Comparison of ENCODE assay signal across 23 cellular contexts in the genomic region with DNA sequence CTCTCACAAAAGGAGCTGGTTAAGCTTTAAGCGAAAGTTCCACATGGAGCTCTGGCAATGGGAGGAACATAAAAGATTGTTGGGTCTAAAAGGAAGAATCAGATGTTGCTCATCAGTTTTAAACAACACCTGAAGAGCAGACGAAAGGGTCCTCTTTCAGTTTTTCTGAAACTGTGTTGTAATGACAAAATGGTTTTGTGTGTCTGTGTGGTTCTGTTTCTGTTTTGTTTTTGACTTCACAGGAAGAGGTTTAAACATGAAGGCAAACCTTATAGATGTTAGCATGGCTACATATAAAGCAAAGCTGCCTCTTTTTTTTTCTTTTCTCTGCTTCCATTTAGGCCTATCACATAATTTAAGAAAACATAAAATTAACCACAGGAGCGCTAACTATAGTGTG.
"Had no signal": no experiment of that assay in that cellular context is flagged by ENCODE, and none has a peak within 500 bp of the region (broad histone marks: within the 10 kb centered on the region; RNA-seq: fewer than 3 reads in every experiment).

No MANE protein-coding gene starts in this region.

- H3K27me3 ChIP-seq: ascending aorta, body of pancreas had no signal

- H3K36me3 ChIP-seq: ascending aorta had no signal

- H3K9me3 Mint-ChIP-seq: activated CD4-positive, alpha-beta memory T cell treated with anti-CD3 and anti-CD28 coated beads for 36 hours; activated CD4-positive, alpha-beta T cell treated with anti-CD3 and anti-CD28 coated beads, Interleukin-2, amount 10 ng/mL, durations not matched to agents 7 days and 5 days; activated naive CD8-positive, alpha-beta T cell treated with anti-CD3 and anti-CD28 coated beads, Interleukin-2, amount 50 U/mL, for 24 hours; activated T-cell treated with anti-CD3 and anti-CD28 coated beads, Interleukin-2, amount 50 U/mL, for 4 hours; central memory CD8-positive, alpha-beta T cell had no signal

- H3K27ac Mint-ChIP-seq: activated B cell treated with CpG ODN at 0.5 μM for 24 hours; activated CD4-positive, alpha-beta memory T cell treated with anti-CD3 and anti-CD28 coated beads for 36 hours; activated CD4-positive, alpha-beta T cell treated with anti-CD3 and anti-CD28 coated beads, Interleukin-2, amount 10 ng/mL, durations not matched to agents 7 days and 5 days; activated naive CD8-positive, alpha-beta T cell treated with anti-CD3 and anti-CD28 coated beads, Interleukin-2, amount 50 U/mL, for 24 hours; T-helper 17 cell had no signal

- H3K4me3 ChIP-seq: ascending aorta, body of pancreas had no signal

- H3K4me1 ChIP-seq: ascending aorta had no signal

- H3K36me3 Mint-ChIP-seq: activated CD4-positive, alpha-beta memory T cell treated with anti-CD3 and anti-CD28 coated beads for 36 hours; activated naive CD4-positive, alpha-beta T cell treated with anti-CD3 and anti-CD28 coated beads, Interleukin-2, amount 50 U/mL, for 72 hours had no signal

- ATAC-seq: activated naive CD4-positive, alpha-beta T cell treated with anti-CD3 and anti-CD28 coated beads, Interleukin-2, amount 50 U/mL, for 72 hours; activated naive CD8-positive, alpha-beta T cell treated with anti-CD3 and anti-CD28 coated beads, Interleukin-2, amount 50 U/mL, for 24 hours; activated T-cell treated with anti-CD3 and anti-CD28 coated beads, Interleukin-2, amount 50 U/mL, for 4 hours; body of pancreas; T-helper 17 cell had no signal

- H3K9me3 ChIP-seq: ascending aorta, body of pancreas had no signal

- H3K4me3 Mint-ChIP-seq: activated B cell treated with CpG ODN at 0.5 μM for 24 hours; activated CD4-positive, alpha-beta memory T cell treated with anti-CD3 and anti-CD28 coated beads for 36 hours; activated CD4-positive, alpha-beta T cell treated with anti-CD3 and anti-CD28 coated beads, Interleukin-2, amount 10 ng/mL, durations not matched to agents 7 days and 5 days; activated naive CD8-positive, alpha-beta T cell treated with anti-CD3 and anti-CD28 coated beads, Interleukin-2, amount 50 U/mL, for 24 hours; activated T-cell treated with anti-CD3 and anti-CD28 coated beads, Interleukin-2, amount 50 U/mL, for 4 hours; central memory CD8-positive, alpha-beta T cell; T-helper 17 cell had no signal

- H3K4me1 Mint-ChIP-seq: activated B cell treated with CpG ODN at 0.5 μM for 24 hours; activated CD4-positive, alpha-beta T cell treated with anti-CD3 and anti-CD28 coated beads, Interleukin-2, amount 10 ng/mL, durations not matched to agents 7 days and 5 days; activated naive CD8-positive, alpha-beta T cell treated with anti-CD3 and anti-CD28 coated beads, Interleukin-2, amount 50 U/mL, for 24 hours; T-helper 17 cell had no signal

- H3K27me3 Mint-ChIP-seq: activated B cell treated with CpG ODN at 0.5 μM for 24 hours; activated CD4-positive, alpha-beta memory T cell treated with anti-CD3 and anti-CD28 coated beads for 36 hours; activated CD4-positive, alpha-beta T cell treated with anti-CD3 and anti-CD28 coated beads, Interleukin-2, amount 10 ng/mL, durations not matched to agents 7 days and 5 days; activated naive CD8-positive, alpha-beta T cell treated with anti-CD3 and anti-CD28 coated beads, Interleukin-2, amount 50 U/mL, for 24 hours; central memory CD8-positive, alpha-beta T cell; T-helper 17 cell had no signal

- H3K27ac ChIP-seq: ascending aorta, body of pancreas had no signal

- DNase-seq: activated B cell treated with CpG ODN at 0.5 μM for 24 hours; activated CD4-positive, alpha-beta memory T cell treated with anti-CD3 and anti-CD28 coated beads for 36 hours; activated CD4-positive, alpha-beta T cell treated with anti-CD3 and anti-CD28 coated beads, Interleukin-2, amount 10 ng/mL, durations not matched to agents 7 days and 5 days; activated CD8-positive, alpha-beta memory T cell treated with anti-CD3 and anti-CD28 coated beads for 24 hours; activated effector memory CD4-positive, alpha-beta T cell treated with anti-CD3 and anti-CD28 coated beads, Interleukin-2, amount 50 U/mL, for 16 hours; activated naive CD4-positive, alpha-beta T cell treated with Interleukin-2 at 50 U/mL for 16 hours; activated naive CD8-positive, alpha-beta T cell treated with anti-CD3 and anti-CD28 coated beads, Interleukin-2, amount 50 U/mL, for 24 hours; activated T-cell treated with anti-CD3 and anti-CD28 coated beads, Interleukin-2, amount 50 U/mL, for 4 hours; amniotic stem cell; body of pancreas; MV-4-11; NCI-H1105; NCI-H1436 treated with DMSO at 0.1 percent for 48 hours; NCI-H187; NCI-H2081; NCI-H510A treated with DMSO at 0.1 percent for 48 hours; NCI-H69; SIG-M5; T-helper 17 cell; T1000 had no signal
